ENCODE assay signal across 11 cellular contexts in the genomic region with DNA sequence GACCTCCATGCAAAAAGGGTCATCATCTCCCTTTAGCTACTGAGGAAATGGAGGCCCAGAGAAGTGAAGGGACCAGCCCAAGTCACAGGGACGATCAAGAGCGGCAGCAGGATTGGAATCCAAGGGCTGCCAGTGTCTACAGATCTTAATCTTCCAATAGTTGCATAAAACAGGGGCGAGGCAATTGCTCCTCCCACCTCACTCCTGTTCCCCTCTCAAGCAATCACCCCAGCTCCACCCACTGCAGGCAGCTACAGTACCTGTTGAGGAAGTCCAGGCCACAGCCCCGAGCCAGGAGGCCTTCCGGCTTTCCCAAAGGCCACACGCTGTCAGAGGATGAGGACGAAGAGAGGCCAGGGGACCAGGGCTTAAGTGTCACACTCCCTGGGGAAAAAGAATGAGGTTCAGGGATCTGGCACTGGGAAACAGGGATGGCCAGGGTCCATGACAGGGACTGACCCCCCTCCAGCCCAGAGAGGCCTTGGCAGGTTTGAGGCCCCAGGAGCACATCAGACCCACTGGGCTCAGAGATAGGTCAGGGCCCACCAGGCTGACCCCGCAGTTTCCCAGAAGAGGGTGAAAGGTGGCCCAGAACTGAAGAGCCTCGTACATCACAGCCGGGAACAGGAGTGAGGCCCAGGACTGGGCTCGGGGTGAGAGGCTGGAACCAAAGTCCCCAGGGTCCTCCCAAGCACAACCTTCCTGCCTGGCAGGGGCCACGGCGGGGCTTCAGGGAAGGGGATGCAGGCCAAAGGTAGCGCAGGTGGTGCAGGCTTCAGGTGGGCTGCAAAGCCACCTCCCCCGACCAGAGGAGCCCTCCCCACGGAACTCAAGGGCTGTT. TPM values are rescaled to one million over a fixed set of nuclear protein-coding genes. Genes with fewer than 3 reads are reported as not detected.
A peak's percentile ranks its signal among the peaks of the same experiment; 100 is the strongest.
DNase-seq lines count a peak whose midpoint lies in the region; ATAC-seq and TF ChIP-seq lines count a peak whose summit lies in the region.
"Had no signal": no experiment of that assay in that cellular context is flagged by ENCODE, and none has a peak within 500 bp of the region (broad histone marks: within the 10 kb centered on the region; RNA-seq: fewer than 3 reads in every experiment).

No MANE protein-coding gene starts in this region.

- peak overlapping the region; percentile 69 to 86 for H3K9ac ChIP-seq in colonic mucosa (ENCODE audit: low read depth in 2 of 2, low read length in 2 of 2)

- no peak overlapping the region for H3K4me3 ChIP-seq in cardiac muscle cell
- H3K4me3 ChIP-seq in colonic mucosa = no peak overlapping the region
- H3K4me3 ChIP-seq in vagina = no peak overlapping the region

- no peaks in the 10 kb centered on the region for H3K36me3 Mint-ChIP-seq in activated CD4-positive, alpha-beta memory T cell treated with anti-CD3 and anti-CD28 coated beads, Interleukin-2, amount 10 ng/mL, durations not matched to agents 7 days and 5 days (ENCODE audit: low read depth)
- H3K36me3 Mint-ChIP-seq: activated naive CD4-positive, alpha-beta T cell treated with anti-CD3 and anti-CD28 coated beads, Interleukin-2, amount 10 ng/mL, durations not matched to agents 7 days and 5 days had no signal

- intact Hi-C loops in cardiac septum (cut with DNase I) (no loop called here), colonic mucosa (cut with DNase I) (no loop called here), vagina (cut with DNase I) (no loop called here)

- no peak for TF ChIP-seq CTCF in cardiac muscle cell (IDR thresholded peaks at IDR 0.05; ENCODE audit: low read depth, low read length)
- TF ChIP-seq CTCF in colonic mucosa (IDR thresholded peaks at IDR 0.05) = no peak
- TF ChIP-seq CTCF in vagina (IDR thresholded peaks at IDR 0.05) = no peak

- H3K27me3 ChIP-seq in cardiac muscle cell (no peaks in the 10 kb centered on the region), colonic mucosa (no peaks in the 10 kb centered on the region), vagina (no peaks in the 10 kb centered on the region)

- DNase-seq in cardiac muscle cell (ENCODE audit: low read depth in 1 of 2, low spot score in 1 of 2) = peak in 1 of 2 donors; percentile 38
- no peak for DNase-seq in cardiac septum (ENCODE audit: low spot score)
- peak; percentile 95 for DNase-seq in colonic mucosa
- peak; percentile 90 for DNase-seq in mucosa of gallbladder (ENCODE audit: low spot score)
- DNase-seq in vagina (ENCODE audit: extremely low spot score in 2 of 2) = no peak
- no peak for DNase-seq in activated CD4-positive, alpha-beta memory T cell treated with anti-CD3 and anti-CD28 coated beads, Interleukin-2, amount 10 ng/mL, durations not matched to agents 7 days and 5 days
- DNase-seq in MV-4-11 (lab: John Stamatoyannopoulos, UW) = no peak
- DNase-seq: activated naive CD4-positive, alpha-beta T cell treated with anti-CD3 and anti-CD28 coated beads, Interleukin-2, amount 10 ng/mL, durations not matched to agents 7 days and 5 days had no signal

- H3K27ac ChIP-seq in cardiac muscle cell (peak overlapping the region; percentile 60), colonic mucosa (peak overlapping the region; percentile 97), vagina (peak overlapping the region; percentile 22)
- H3K27ac ChIP-seq: HL-60 had no signal

- ATAC-seq in GM19467 (IDR thresholded peaks at IDR 0.05; ENCODE audit: unreplicated experiment) = no peak

- POLR2A ChIA-PET in activated CD4-positive, alpha-beta memory T cell treated with anti-CD3 and anti-CD28 coated beads, Interleukin-2, amount 10 ng/mL, durations not matched to agents 7 days and 5 days (lab: Charles Lee) = no interaction called here

- no peaks in the 10 kb centered on the region for H3K9me3 ChIP-seq in cardiac muscle cell (ENCODE audit: low read depth)
- H3K9me3 ChIP-seq in colonic mucosa = no peaks in the 10 kb centered on the region
- no peaks in the 10 kb centered on the region for H3K9me3 ChIP-seq in vagina

- CTCF ChIA-PET in activated CD4-positive, alpha-beta memory T cell treated with anti-CD3 and anti-CD28 coated beads, Interleukin-2, amount 10 ng/mL, durations not matched to agents 7 days and 5 days (lab: Charles Lee) = no interaction called here

- no peaks in the 10 kb centered on the region for H3K9me3 Mint-ChIP-seq in activated CD4-positive, alpha-beta memory T cell treated with anti-CD3 and anti-CD28 coated beads, Interleukin-2, amount 10 ng/mL, durations not matched to agents 7 days and 5 days
- H3K9me3 Mint-ChIP-seq: activated naive CD4-positive, alpha-beta T cell treated with anti-CD3 and anti-CD28 coated beads, Interleukin-2, amount 10 ng/mL, durations not matched to agents 7 days and 5 days had no signal

- no peak overlapping the region for H3K27ac Mint-ChIP-seq in activated CD4-positive, alpha-beta memory T cell treated with anti-CD3 and anti-CD28 coated beads, Interleukin-2, amount 10 ng/mL, durations not matched to agents 7 days and 5 days
- H3K27ac Mint-ChIP-seq: activated naive CD4-positive, alpha-beta T cell treated with anti-CD3 and anti-CD28 coated beads, Interleukin-2, amount 10 ng/mL, durations not matched to agents 7 days and 5 days had no signal

- H3K36me3 ChIP-seq in cardiac muscle cell = no peaks in the 10 kb centered on the region
- no peaks in the 10 kb centered on the region for H3K36me3 ChIP-seq in colonic mucosa
- H3K36me3 ChIP-seq in vagina = no peaks in the 10 kb centered on the region

- H3K27me3 Mint-ChIP-seq in activated CD4-positive, alpha-beta memory T cell treated with anti-CD3 and anti-CD28 coated beads, Interleukin-2, amount 10 ng/mL, durations not matched to agents 7 days and 5 days = peaks cover 14% of the 10 kb centered on the region

- no peak for TF ChIP-seq POLR2A in vagina (IDR thresholded peaks at IDR 0.05)

- H3K4me1 ChIP-seq in cardiac muscle cell (ENCODE audit: low read depth) = peaks cover 18% of the 10 kb centered on the region
- peaks cover 35% of the 10 kb centered on the region for H3K4me1 ChIP-seq in colonic mucosa
- H3K4me1 ChIP-seq in vagina = peaks cover 21% of the 10 kb centered on the region

- no peak overlapping the region for H3K4me3 Mint-ChIP-seq in activated CD4-positive, alpha-beta memory T cell treated with anti-CD3 and anti-CD28 coated beads, Interleukin-2, amount 10 ng/mL, durations not matched to agents 7 days and 5 days
- H3K4me3 Mint-ChIP-seq: activated naive CD4-positive, alpha-beta T cell treated with anti-CD3 and anti-CD28 coated beads, Interleukin-2, amount 10 ng/mL, durations not matched to agents 7 days and 5 days had no signal

- peaks cover 9% of the 10 kb centered on the region for H3K4me1 Mint-ChIP-seq in activated CD4-positive, alpha-beta memory T cell treated with anti-CD3 and anti-CD28 coated beads, Interleukin-2, amount 10 ng/mL, durations not matched to agents 7 days and 5 days

RNA-seq across cellular contexts. Expression of gene MFNG, which starts 16.4 kb away (rescaled TPM):
- 1.2 and 2.6 TPM in 2 replicates for total RNA-seq in cardiac muscle cell
- polyA plus RNA-seq in cardiac muscle cell = 6.4 and 9.2 TPM in 2 replicates
- 5.3 TPM for total RNA-seq in cardiac septum
- 10 to 100 TPM in 1 of 2 donors, 1 to 10 TPM in 1; 6.5 to 10.7 TPM for total RNA-seq in colonic mucosa
- 24.2 TPM for total RNA-seq in mucosa of gallbladder
- 15.2 TPM for total RNA-seq in vagina
- 100 to 1,000 TPM; 200 to 203 TPM for total RNA-seq in activated CD4-positive, alpha-beta memory T cell treated with anti-CD3 and anti-CD28 coated beads, Interleukin-2, amount 10 ng/mL, durations not matched to agents 7 days and 5 days
- total RNA-seq: epithelial cell of proximal tubule had no signal

RNA-seq across cellular contexts. Expression of gene CARD10, which starts 16.7 kb away (rescaled TPM):
- total RNA-seq in cardiac muscle cell (3.3 and 4.5 TPM in 2 replicates), cardiac septum (6.0 TPM), colonic mucosa (10 to 100 TPM; 59.3 to 60.5 TPM), mucosa of gallbladder (62.8 TPM), vagina (11.0 TPM)
- 2.1 and 3.9 TPM in 2 replicates for polyA plus RNA-seq in cardiac muscle cell
- total RNA-seq in activated CD4-positive, alpha-beta memory T cell treated with anti-CD3 and anti-CD28 coated beads, Interleukin-2, amount 10 ng/mL, durations not matched to agents 7 days and 5 days = under 1 TPM in 1 of 2 experiments, not detected in 1; 0.08 TPM

RNA-seq across cellular contexts. Expression of gene CDC42EP1, which starts 57.7 kb away (rescaled TPM):
- total RNA-seq in cardiac muscle cell = 8.9 and 12.7 TPM in 2 replicates
- 10.9 and 21.6 TPM in 2 replicates for polyA plus RNA-seq in cardiac muscle cell
- 18.8 TPM for total RNA-seq in cardiac septum
- total RNA-seq in colonic mucosa = 10 to 100 TPM; 66.1 to 97.0 TPM
- 186 TPM for total RNA-seq in mucosa of gallbladder
- total RNA-seq in vagina = 46.2 TPM
- total RNA-seq in activated CD4-positive, alpha-beta memory T cell treated with anti-CD3 and anti-CD28 coated beads, Interleukin-2, amount 10 ng/mL, durations not matched to agents 7 days and 5 days = 1 to 10 TPM in 1 of 2 experiments, under 1 TPM in 1; 0.95 to 1.1 TPM

Comparison
In these comparisons a context has a peak if more than half of its experiments do, and no peak if none do; other contexts are left out.
1. DNase-seq: peak in colonic mucosa (single experiment) and mucosa of gallbladder (single experiment); none in cardiac septum (single experiment), vagina (0 of 2), activated CD4-positive, alpha-beta memory T cell treated with anti-CD3 and anti-CD28 coated beads, Interleukin-2, amount 10 ng/mL, durations not matched to agents 7 days and 5 days (single experiment) and MV-4-11 (single experiment).
2. H3K27ac ChIP-seq: peak in every context shown above with its lines; median percentile 97 in colonic mucosa; 60 in cardiac muscle cell; 22 in vagina.